In genomic region chr7:139389774-139390173, GRCh38 we compare ENCODE assay signal across 1 cellular context.
TF ChIP-seq lines count a peak whose summit lies in the region.

No MANE protein-coding gene starts in this region.

TF ChIP-seq in K562, 482 proteins besides CTCF, POLR2A, EP300 and RAD21 (continued from another document):
- TF ChIP-seq, protein P1, sequence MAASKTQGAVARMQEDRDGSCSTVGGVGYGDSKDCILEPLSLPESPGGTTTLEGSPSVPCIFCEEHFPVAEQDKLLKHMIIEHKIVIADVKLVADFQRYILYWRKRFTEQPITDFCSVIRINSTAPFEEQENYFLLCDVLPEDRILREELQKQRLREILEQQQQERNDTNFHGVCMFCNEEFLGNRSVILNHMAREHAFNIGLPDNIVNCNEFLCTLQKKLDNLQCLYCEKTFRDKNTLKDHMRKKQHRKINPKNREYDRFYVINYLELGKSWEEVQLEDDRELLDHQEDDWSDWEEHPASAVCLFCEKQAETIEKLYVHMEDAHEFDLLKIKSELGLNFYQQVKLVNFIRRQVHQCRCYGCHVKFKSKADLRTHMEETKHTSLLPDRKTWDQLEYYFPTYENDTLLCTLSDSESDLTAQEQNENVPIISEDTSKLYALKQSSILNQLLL (CRISPR knock-in tag; IDR thresholded peaks at IDR 0.05; ENCODE audit: borderline replicate concordance) = no peak
- TF ChIP-seq ZNF121 (CRISPR knock-in tag; conservative IDR thresholded peaks at IDR 0.05) (peak; percentile 98), ZC3H8 (IDR thresholded peaks at IDR 0.05) (no peak)
TF ChIP-seq in K562: peak in this region for 2.
